10 cellular contexts compared by ENCODE assay signal in genomic region chr19:47777245-47778088, GRCh38. TPM values are rescaled to one million over a fixed set of nuclear protein-coding genes. Genes with fewer than 3 reads are reported as not detected.
DNase-seq lines count a peak whose midpoint lies in the region; ATAC-seq, FAIRE-seq and TF ChIP-seq lines count a peak whose summit lies in the region.
"Not testable (repeated sequence)": the region's sequence is repeated elsewhere in the genome, so short reads cannot be mapped to it uniquely, and the experiment has no call there.
"Had no signal": no experiment of that assay in that cellular context is flagged by ENCODE, and none has a peak within 500 bp of the region (broad histone marks: within the 10 kb centered on the region; RNA-seq: fewer than 3 reads in every experiment).

No MANE protein-coding gene starts in this region.

- not testable (repeated sequence) for H3K9me3 Mint-ChIP-seq in activated naive CD8-positive, alpha-beta T cell treated with anti-CD3 and anti-CD28 coated beads, Interleukin-2, amount 50 U/mL, for 24 hours; neural progenitor cell

- TSS peak; percentile 59 for BruUV-seq in endothelial cell of umbilical vein (replicated peaks; lab: Mats Ljungman, UMichigan)

- not testable (repeated sequence) for TF ChIP-seq POLR2A in endothelial cell of umbilical vein (IDR thresholded peaks at IDR 0.05; ENCODE audit: low read depth, low read length)

- WGBS in HUES64, result 79% methylated on average over 19 of the region's 24 CpGs
- 76% methylated on average over 24 of the region's 24 CpGs for WGBS in SK-N-SH (ENCODE audit: low lambda C conversion rate)

- peak overlapping the region; percentile 88 for H3K4me2 ChIP-seq in SK-N-SH
- peak overlapping the region; percentile 45 for H3K4me2 ChIP-seq in endothelial cell of umbilical vein (ENCODE audit: insufficient read depth, low read length)
- H3K4me2 ChIP-seq in neural progenitor cell, result peak overlapping the region; percentile 78

- peaks cover 18% of the 10 kb centered on the region for H3K36me3 Mint-ChIP-seq in activated naive CD8-positive, alpha-beta T cell treated with anti-CD3 and anti-CD28 coated beads, Interleukin-2, amount 50 U/mL, for 24 hours (ENCODE audit: low read depth)
- H3K36me3 Mint-ChIP-seq in neural progenitor cell, result peaks cover 15% of the 10 kb centered on the region

- H3K9me1 ChIP-seq in endothelial cell of umbilical vein (replicated peaks; ENCODE audit: control insufficient read depth, extremely low read depth, insufficient read depth, low read length), result not testable (repeated sequence)

- H3K4me3 ChIP-seq in HUES64 (ENCODE audit: low read length) (peak overlapping the region; percentile 76), SK-N-SH (ENCODE audit: low read depth in 2 of 2, low read length in 1 of 2) (peak overlapping the region; percentile 68 to 87), endothelial cell of umbilical vein (replicated peaks in 1 of 3; ENCODE audit: insufficient read depth in 1 of 3, low read depth in 1 of 3, low read length in 3 of 3) (peak overlapping the region; percentile 85 to 93 (median 89)), kidney (ENCODE audit: low read length in 2 of 2) (peak overlapping the region; percentile 87 to 91), neural progenitor cell (peak overlapping the region; percentile 74)

- not testable (repeated sequence) for H3K4me1 ChIP-seq in HUES64 (ENCODE audit: insufficient read depth, low read length); neural progenitor cell
- H3K4me1 ChIP-seq in SK-N-SH (ENCODE audit: control insufficient read depth in 1 of 2, insufficient read depth in 2 of 2, low read depth in 1 of 2, low read length in 1 of 2) (peaks cover 8 to 13% of the 10 kb centered on the region in 2 experiments; a peak in 2 of 4 replicates), endothelial cell of umbilical vein (ENCODE audit: control insufficient read depth, extremely low read depth, insufficient read depth, low read length) (peaks cover 14% of the 10 kb centered on the region), kidney (ENCODE audit: control insufficient read depth in 1 of 2, insufficient read depth in 1 of 2, low read depth in 1 of 2, low read length in 2 of 2) (peaks cover 0 to 20% of the 10 kb centered on the region in 2 donors)

- not testable (repeated sequence) for H3K27me3 Mint-ChIP-seq in activated naive CD8-positive, alpha-beta T cell treated with anti-CD3 and anti-CD28 coated beads, Interleukin-2, amount 50 U/mL, for 24 hours
- H3K27me3 Mint-ChIP-seq in neural progenitor cell (ENCODE audit: insufficient read depth, low read depth), result peaks cover 14% of the 10 kb centered on the region

- not testable (repeated sequence) for TF ChIP-seq EP300 in SK-N-SH (IDR thresholded peaks at IDR 0.05; ENCODE audit: borderline replicate concordance in 1 of 2, low read depth in 1 of 2, low read length in 1 of 2)

- dilution Hi-C loops in endothelial cell of umbilical vein (cut with MboI; ENCODE audit: extremely low pct_ligation_motif_present, low sequenced_read_pairs), result not testable (repeated sequence)

- H3K9me2 ChIP-seq in SK-N-SH, result not testable (repeated sequence)

- H3K36me3 ChIP-seq in HUES64 (ENCODE audit: insufficient read depth, low read length) (peaks cover 18% of the 10 kb centered on the region), SK-N-SH (replicated peaks in 1 of 2; ENCODE audit: control insufficient read depth in 1 of 2, insufficient read depth in 2 of 2, low read length in 1 of 2) (peaks cover 9 to 11% of the 10 kb centered on the region in 2 experiments), endothelial cell of umbilical vein (ENCODE audit: control insufficient read depth in 2 of 2, extremely low read depth in 1 of 2, insufficient read depth in 2 of 2, low read length in 2 of 2) (peaks cover 0 to 13% of the 10 kb centered on the region in 2 experiments)
- H3K36me3 ChIP-seq in kidney (ENCODE audit: control insufficient read depth in 1 of 2, insufficient read depth in 2 of 2, low read length in 2 of 2); neural progenitor cell: not testable (repeated sequence)

- H3K9ac ChIP-seq in HUES64 (ENCODE audit: low read depth, low read length), result peak overlapping the region; percentile 100
- peak overlapping the region; percentile 91 for H3K9ac ChIP-seq in SK-N-SH
- H3K9ac ChIP-seq in endothelial cell of umbilical vein (replicated peaks; ENCODE audit: extremely low read depth, insufficient read depth, low read length), result peak overlapping the region; percentile 93
- peak overlapping the region; percentile 83 to 89 for H3K9ac ChIP-seq in kidney (ENCODE audit: low read length in 2 of 2)
- not testable (repeated sequence) for H3K9ac ChIP-seq in neural progenitor cell

- FAIRE-seq in endothelial cell of umbilical vein (lab: Jason Lieb, UNC); kidney (lab: Jason Lieb, UNC): not testable (repeated sequence)

- peak overlapping the region; percentile 97; the same call in 1 of the 2 replicates for H2AFZ ChIP-seq in SK-N-SH (ENCODE audit: low read depth)
- H2AFZ ChIP-seq in endothelial cell of umbilical vein (ENCODE audit: low read depth, low read length), result peak overlapping the region; percentile 96
- H2AFZ ChIP-seq in neural progenitor cell (replicated peaks), result peak overlapping the region; percentile 85

- H3K4me3 Mint-ChIP-seq in activated naive CD8-positive, alpha-beta T cell treated with anti-CD3 and anti-CD28 coated beads, Interleukin-2, amount 50 U/mL, for 24 hours, result peak overlapping the region; percentile 86
- H3K4me3 Mint-ChIP-seq in neural progenitor cell, result peak overlapping the region; percentile 93

- CTCF ChIA-PET in SK-N-SH (lab: Yijun Ruan, JAX), result interaction anchor here (1.9 to 2.2 kb wide), 2 partner anchors 10 to 12 kb away, joined by 4 to 12 read pairs; no protein-coding TSS in a partner anchor
- CTCF ChIA-PET in endothelial cell of umbilical vein (lab: Charles Lee), result interaction anchor here (0.6 to 1.0 kb wide), 3 partner anchors 12 to 64 kb away, joined by 3 to 6 read pairs (median 5); partner anchors contain the start of gene EHD2

- H3K27ac Mint-ChIP-seq in activated naive CD8-positive, alpha-beta T cell treated with anti-CD3 and anti-CD28 coated beads, Interleukin-2, amount 50 U/mL, for 24 hours, result peak overlapping the region; percentile 88
- H3K27ac Mint-ChIP-seq in neural progenitor cell, result peak overlapping the region; percentile 91

- not testable (repeated sequence) for TF ChIP-seq RAD21 in SK-N-SH (IDR thresholded peaks at IDR 0.05; ENCODE audit: low read length)

- not testable (repeated sequence) for H3K9me3 ChIP-seq in HUES64 (ENCODE audit: insufficient read depth, low read depth, low read length); SK-N-SH; endothelial cell of umbilical vein (replicated peaks; ENCODE audit: control insufficient read depth, insufficient read depth, low read length); kidney (ENCODE audit: control insufficient read depth in 1 of 2, low read length in 2 of 2); neural progenitor cell (ENCODE audit: low read depth)

- peaks cover 17% of the 10 kb centered on the region for H3K4me1 Mint-ChIP-seq in activated naive CD8-positive, alpha-beta T cell treated with anti-CD3 and anti-CD28 coated beads, Interleukin-2, amount 50 U/mL, for 24 hours
- H3K4me1 Mint-ChIP-seq in neural progenitor cell, result peaks cover 32% of the 10 kb centered on the region

- not testable (repeated sequence) for ATAC-seq in activated naive CD8-positive, alpha-beta T cell treated with anti-CD3 and anti-CD28 coated beads, Interleukin-2, amount 50 U/mL, for 24 hours

- not testable (repeated sequence) for TF ChIP-seq CTCF in C4-2B (conservative IDR thresholded peaks at IDR 0.05); SK-N-SH (IDR thresholded peaks at IDR 0.05); endothelial cell of umbilical vein (IDR thresholded peaks at IDR 0.05; ENCODE audit: extremely low read depth in 1 of 2, insufficient read depth in 1 of 2, low read depth in 1 of 2, low read length in 2 of 2); kidney (IDR thresholded peaks at IDR 0.05; ENCODE audit: borderline replicate concordance, extremely low read depth, insufficient read depth); neural progenitor cell (IDR thresholded peaks at IDR 0.05)

- not testable (repeated sequence) for H3F3A ChIP-seq in SK-N-SH (replicated peaks; ENCODE audit: insufficient read depth)
- peaks cover 24% of the 10 kb centered on the region for H3F3A ChIP-seq in neural progenitor cell (ENCODE audit: low read depth)

- not testable (repeated sequence) for DNase-seq in SK-N-SH; activated naive CD8-positive, alpha-beta T cell treated with anti-CD3 and anti-CD28 coated beads, Interleukin-2, amount 50 U/mL, for 24 hours; endothelial cell of umbilical vein (ENCODE audit: low read depth, low spot score); kidney; neural progenitor cell (ENCODE audit: low spot score); substantia nigra (lab: John Stamatoyannopoulos, UW)

- H3K27me3 ChIP-seq in HUES64 (ENCODE audit: insufficient read depth, low read length); SK-N-SH (ENCODE audit: insufficient read depth); endothelial cell of umbilical vein (ENCODE audit: control insufficient read depth in 2 of 2, insufficient read depth in 2 of 2, low read length in 2 of 2); neural progenitor cell: not testable (repeated sequence)

- H4K20me1 ChIP-seq in SK-N-SH (ENCODE audit: insufficient read depth); endothelial cell of umbilical vein (replicated peaks; ENCODE audit: control insufficient read depth, extremely low read depth, insufficient read depth, low read length); neural progenitor cell (ENCODE audit: low read depth): not testable (repeated sequence)

- H3K79me2 ChIP-seq in SK-N-SH (ENCODE audit: insufficient read depth) (peaks cover 30% of the 10 kb centered on the region), endothelial cell of umbilical vein (ENCODE audit: control insufficient read depth, insufficient read depth, low read length) (peaks cover 30% of the 10 kb centered on the region), neural progenitor cell (ENCODE audit: low read depth) (peaks cover 47% of the 10 kb centered on the region)

- H3K27ac ChIP-seq in C4-2B (peak overlapping the region; percentile 92), endothelial cell of umbilical vein (ENCODE audit: insufficient read depth, low read depth, low read length) (peak overlapping the region; percentile 34), kidney (ENCODE audit: low read depth in 2 of 2, low read length in 2 of 2) (peak overlapping the region in 1 of 2 donors; percentile 92), substantia nigra (ENCODE audit: low read depth, low read length, poor library complexity, severe bottlenecking) (peak overlapping the region; percentile 99)
- not testable (repeated sequence) for H3K27ac ChIP-seq in HUES64 (ENCODE audit: low read depth, low read length); SK-N-SH (ENCODE audit: low read depth in 2 of 2, low read length in 1 of 2); neural progenitor cell

- POLR2A ChIA-PET in SK-N-SH (lab: Yijun Ruan, JAX); endothelial cell of umbilical vein (lab: Charles Lee): not testable (repeated sequence)

- intact Hi-C loops in endothelial cell of umbilical vein (cut with micrococcal nuclease), result loop anchor here (1.0 kb wide), 1 partner anchor 11 kb away; no protein-coding TSS in a partner anchor
- intact Hi-C loops in kidney (cut with DNase I), result not testable (repeated sequence)

RNA-seq across cellular contexts. Expression of gene SELENOW, which starts 1.0 kb away (rescaled TPM):
- polyA plus RNA-seq in HUES64 (2013, experiment 1 of 2), result 242 TPM
- polyA plus RNA-seq in HUES64 (2013, experiment 2 of 2), result 230 TPM
- polyA plus RNA-seq in SK-N-SH (2012; rRNA removed) (316 and 335 TPM in 2 replicates), endothelial cell of umbilical vein (613 and 629 TPM in 2 replicates), kidney (ENCODE audit: insufficient read depth, low read depth, low replicate concordance) (530 TPM)
- polyA plus RNA-seq in SK-N-SH (2012; cell fraction: cytosol; rRNA removed), result 276 and 313 TPM in 2 replicates
- polyA plus RNA-seq in SK-N-SH (2012; cell fraction: nucleus; rRNA removed), result 108 and 116 TPM in 2 replicates
- total RNA-seq in endothelial cell of umbilical vein (220 and 316 TPM in 2 replicates), kidney (254 TPM), neural progenitor cell (ENCODE audit: low replicate concordance) (234 and 422 TPM in 2 replicates)
- 541 and 597 TPM in 2 replicates for polyA plus RNA-seq in endothelial cell of umbilical vein (2011; cell fraction: cytosol; rRNA removed)
- polyA plus RNA-seq in endothelial cell of umbilical vein (2011; cell fraction: nucleus; rRNA removed), result 179 and 190 TPM in 2 replicates
- polyA plus RNA-seq in endothelial cell of umbilical vein (2012), result 307 and 370 TPM in 2 replicates
- polyA minus RNA-seq in endothelial cell of umbilical vein, result 118 and 129 TPM in 2 replicates
- 45.0 TPM for polyA minus RNA-seq in endothelial cell of umbilical vein (2011; cell fraction: cytosol; rRNA and poly(A)+ RNA removed)
- polyA minus RNA-seq in endothelial cell of umbilical vein (2011; cell fraction: nucleus; rRNA and poly(A)+ RNA removed), result 24.9 and 26.5 TPM in 2 replicates

RNA-seq across cellular contexts. Expression of gene TPRX1, which starts 26.9 kb away (rescaled TPM):
- polyA plus RNA-seq in HUES64 (2013, experiment 1 of 2), result not detected
- not detected for polyA plus RNA-seq in HUES64 (2013, experiment 2 of 2)
- polyA plus RNA-seq in SK-N-SH (2012; rRNA removed) (not detected in 2 replicates), endothelial cell of umbilical vein (not detected in 2 replicates), kidney (ENCODE audit: insufficient read depth, low read depth, low replicate concordance) (not detected)
- 0.01 TPM in 1 of 2 replicates, not detected in the other for polyA plus RNA-seq in SK-N-SH (2012; cell fraction: cytosol; rRNA removed)
- polyA plus RNA-seq in SK-N-SH (2012; cell fraction: nucleus; rRNA removed), result not detected in 2 replicates
- total RNA-seq in endothelial cell of umbilical vein (not detected in 2 replicates), kidney (not detected), neural progenitor cell (ENCODE audit: low replicate concordance) (not detected in 2 replicates)
- not detected in 2 replicates for polyA plus RNA-seq in endothelial cell of umbilical vein (2011; cell fraction: cytosol; rRNA removed)
- not detected in 2 replicates for polyA plus RNA-seq in endothelial cell of umbilical vein (2011; cell fraction: nucleus; rRNA removed)
- polyA plus RNA-seq in endothelial cell of umbilical vein (2012), result not detected in 2 replicates
- polyA minus RNA-seq in endothelial cell of umbilical vein, result not detected in 2 replicates
- polyA minus RNA-seq in endothelial cell of umbilical vein (2011; cell fraction: cytosol; rRNA and poly(A)+ RNA removed), result not detected
- polyA minus RNA-seq in endothelial cell of umbilical vein (2011; cell fraction: nucleus; rRNA and poly(A)+ RNA removed), result not detected in 2 replicates
- total RNA-seq: H4, left cardiac atrium had no signal

RNA-seq across cellular contexts. Expression of gene NOP53, which starts 32.1 kb away (rescaled TPM):
- 205 TPM for polyA plus RNA-seq in HUES64 (2013, experiment 1 of 2)
- polyA plus RNA-seq in HUES64 (2013, experiment 2 of 2), result 209 TPM
- polyA plus RNA-seq in SK-N-SH (2012; rRNA removed) (198 and 275 TPM in 2 replicates), endothelial cell of umbilical vein (119 and 127 TPM in 2 replicates), kidney (ENCODE audit: insufficient read depth, low read depth, low replicate concordance) (258 TPM)
- polyA plus RNA-seq in SK-N-SH (2012; cell fraction: cytosol; rRNA removed), result 210 and 240 TPM in 2 replicates
- polyA plus RNA-seq in SK-N-SH (2012; cell fraction: nucleus; rRNA removed), result 139 and 241 TPM in 2 replicates
- total RNA-seq in endothelial cell of umbilical vein (150 and 189 TPM in 2 replicates), kidney (305 TPM), neural progenitor cell (ENCODE audit: low replicate concordance) (101 and 172 TPM in 2 replicates)
- polyA plus RNA-seq in endothelial cell of umbilical vein (2011; cell fraction: cytosol; rRNA removed), result 147 and 201 TPM in 2 replicates
- polyA plus RNA-seq in endothelial cell of umbilical vein (2011; cell fraction: nucleus; rRNA removed), result 100 and 102 TPM in 2 replicates
- 170 and 319 TPM in 2 replicates for polyA plus RNA-seq in endothelial cell of umbilical vein (2012)
- polyA minus RNA-seq in endothelial cell of umbilical vein, result 49.1 and 63.5 TPM in 2 replicates
- 124 TPM for polyA minus RNA-seq in endothelial cell of umbilical vein (2011; cell fraction: cytosol; rRNA and poly(A)+ RNA removed)
- polyA minus RNA-seq in endothelial cell of umbilical vein (2011; cell fraction: nucleus; rRNA and poly(A)+ RNA removed), result 40.5 and 45.3 TPM in 2 replicates

RNA-seq across cellular contexts. Expression of gene CRX, which starts 44.3 kb away (rescaled TPM):
- polyA plus RNA-seq in HUES64 (2013, experiment 1 of 2), result 0.15 TPM
- not detected for polyA plus RNA-seq in HUES64 (2013, experiment 2 of 2)
- polyA plus RNA-seq in SK-N-SH (2012; rRNA removed), result not detected in 2 replicates
- polyA plus RNA-seq in SK-N-SH (2012; cell fraction: cytosol; rRNA removed), result not detected in 2 replicates
- not detected in 2 replicates for polyA plus RNA-seq in SK-N-SH (2012; cell fraction: nucleus; rRNA removed)
- total RNA-seq in endothelial cell of umbilical vein, result not detected in 2 replicates
- not detected in 2 replicates for polyA plus RNA-seq in endothelial cell of umbilical vein
- polyA plus RNA-seq in endothelial cell of umbilical vein (2011; cell fraction: cytosol; rRNA removed), result not detected in 2 replicates
- not detected in 2 replicates for polyA plus RNA-seq in endothelial cell of umbilical vein (2011; cell fraction: nucleus; rRNA removed)
- not detected in 2 replicates for polyA plus RNA-seq in endothelial cell of umbilical vein (2012)
- polyA minus RNA-seq in endothelial cell of umbilical vein, result not detected in 2 replicates
- polyA minus RNA-seq in endothelial cell of umbilical vein (2011; cell fraction: cytosol; rRNA and poly(A)+ RNA removed), result not detected
- not detected in 2 replicates for polyA minus RNA-seq in endothelial cell of umbilical vein (2011; cell fraction: nucleus; rRNA and poly(A)+ RNA removed)
- not detected for total RNA-seq in kidney
- polyA plus RNA-seq in kidney (ENCODE audit: insufficient read depth, low read depth, low replicate concordance), result not detected
- 0.19 and 0.22 TPM in 2 replicates for total RNA-seq in neural progenitor cell (ENCODE audit: low replicate concordance)
- total RNA-seq: H4, left cardiac atrium had no signal
